In the genomic region with DNA sequence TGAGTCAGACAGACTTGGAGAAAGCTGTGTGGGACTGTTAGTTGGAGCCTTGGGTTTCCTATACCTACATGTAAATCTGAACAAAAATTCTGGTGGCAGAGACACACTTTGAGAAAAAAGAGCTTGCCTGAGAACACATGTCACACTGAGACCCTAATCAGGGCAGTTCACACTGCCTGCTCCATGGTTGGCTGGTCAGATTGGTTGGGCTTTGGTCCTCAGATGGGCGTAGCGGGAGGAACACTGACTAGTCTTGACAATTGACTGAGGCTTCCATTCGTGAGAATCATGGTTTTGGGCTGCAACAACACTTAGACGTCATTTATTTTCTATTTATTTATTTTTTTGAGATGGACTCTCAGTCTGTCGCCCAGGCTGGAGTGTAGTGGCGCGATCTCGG, we compare ENCODE assay signal across 17 cellular contexts. TPM values are rescaled to one million over a fixed set of nuclear protein-coding genes. Genes with fewer than 3 reads are reported as not detected.
DNase-seq lines count a peak whose midpoint lies in the region; ATAC-seq and TF ChIP-seq lines count a peak whose summit lies in the region.
"Had no signal": no experiment of that assay in that cellular context is flagged by ENCODE, and none has a peak within 500 bp of the region (broad histone marks: within the 10 kb centered on the region; RNA-seq: fewer than 3 reads in every experiment).

No MANE protein-coding gene starts in this region.

- H3K9me3 Mint-ChIP-seq in T-helper 2 cell treated with Interferon-gamma antibody and Interleukin-4, amounts not matched to agents 5 μg/mL and 100 μg/mL, for 36 hours = no peaks in the 10 kb centered on the region
- H3K9me3 Mint-ChIP-seq in activated T-helper 17 cell treated with anti-CD3 and anti-CD28 coated beads, Interleukin-2, amount 50 U/mL, for 72 hours = no peaks in the 10 kb centered on the region
- peaks cover 63% of the 10 kb centered on the region for H3K9me3 Mint-ChIP-seq in neural progenitor cell
- no peaks in the 10 kb centered on the region for H3K9me3 Mint-ChIP-seq in activated T-helper 1 cell treated with anti-CD3 and anti-CD28 coated beads, Interleukin-12 subunit alpha, Interleukin-12 subunit beta, Interleukin-2, Interleukin-4 antibody, amounts not matched to agents 30 ng/mL and 10 ng/mL and 1 ng/mL, durations not matched to agents 14 hours and 24 hours and 36 hours

- TF ChIP-seq CTCF in DND-41 (IDR thresholded peaks at IDR 0.05; ENCODE audit: borderline replicate concordance, extremely low read depth, low read length, poor library complexity, severe bottlenecking) (no peak), neural progenitor cell (IDR thresholded peaks at IDR 0.05) (no peak)

- peak overlapping the region; percentile 16 for H3K4me3 Mint-ChIP-seq in T-helper 2 cell treated with Interferon-gamma antibody and Interleukin-4, amounts not matched to agents 5 μg/mL and 100 μg/mL, for 36 hours
- peak overlapping the region; percentile 76 for H3K4me3 Mint-ChIP-seq in activated T-helper 17 cell treated with anti-CD3 and anti-CD28 coated beads, Interleukin-2, amount 50 U/mL, for 72 hours
- H3K4me3 Mint-ChIP-seq in neural progenitor cell = no peak overlapping the region
- no peak overlapping the region for H3K4me3 Mint-ChIP-seq in activated T-helper 1 cell treated with anti-CD3 and anti-CD28 coated beads, Interleukin-12 subunit alpha, Interleukin-12 subunit beta, Interleukin-2, Interleukin-4 antibody, amounts not matched to agents 30 ng/mL and 10 ng/mL and 1 ng/mL, durations not matched to agents 14 hours and 24 hours and 36 hours

- peaks cover 40% of the 10 kb centered on the region for H3K36me3 Mint-ChIP-seq in T-helper 2 cell treated with Interferon-gamma antibody and Interleukin-4, amounts not matched to agents 5 μg/mL and 100 μg/mL, for 36 hours (ENCODE audit: low read depth)
- peaks cover 85% of the 10 kb centered on the region for H3K36me3 Mint-ChIP-seq in activated T-helper 17 cell treated with anti-CD3 and anti-CD28 coated beads, Interleukin-2, amount 50 U/mL, for 72 hours (ENCODE audit: low read depth)
- peaks cover 65% of the 10 kb centered on the region for H3K36me3 Mint-ChIP-seq in neural progenitor cell
- peaks cover 28% of the 10 kb centered on the region for H3K36me3 Mint-ChIP-seq in activated T-helper 1 cell treated with anti-CD3 and anti-CD28 coated beads, Interleukin-12 subunit alpha, Interleukin-12 subunit beta, Interleukin-2, Interleukin-4 antibody, amounts not matched to agents 30 ng/mL and 10 ng/mL and 1 ng/mL, durations not matched to agents 14 hours and 24 hours and 36 hours (ENCODE audit: low read depth)

- H3K9ac ChIP-seq in DND-41 (ENCODE audit: low read depth, low read length) = no peak overlapping the region
- H3K9ac ChIP-seq in neural progenitor cell = no peak overlapping the region
- H3K9ac ChIP-seq: GM23248 had no signal

- peak overlapping the region; percentile 53 for H3K27ac Mint-ChIP-seq in T-helper 2 cell treated with Interferon-gamma antibody and Interleukin-4, amounts not matched to agents 5 μg/mL and 100 μg/mL, for 36 hours
- H3K27ac Mint-ChIP-seq in activated T-helper 17 cell treated with anti-CD3 and anti-CD28 coated beads, Interleukin-2, amount 50 U/mL, for 72 hours = peak overlapping the region; percentile 67
- H3K27ac Mint-ChIP-seq in neural progenitor cell = no peak overlapping the region
- H3K27ac Mint-ChIP-seq in activated T-helper 1 cell treated with anti-CD3 and anti-CD28 coated beads, Interleukin-12 subunit alpha, Interleukin-12 subunit beta, Interleukin-2, Interleukin-4 antibody, amounts not matched to agents 30 ng/mL and 10 ng/mL and 1 ng/mL, durations not matched to agents 14 hours and 24 hours and 36 hours = no peak overlapping the region

- H3K4me1 ChIP-seq in DND-41 (ENCODE audit: insufficient read depth, low read length) (peaks cover 95% of the 10 kb centered on the region), neural progenitor cell (peaks cover 36% of the 10 kb centered on the region)

- H3K4me3 ChIP-seq in DND-41 (ENCODE audit: low read depth in 1 of 2, low read length in 2 of 2) (no peak overlapping the region), neural progenitor cell (no peak overlapping the region)
- H3K4me3 ChIP-seq: GM23248, tibial artery had no signal

- no peak for DNase-seq in T-helper 2 cell treated with Interferon-gamma antibody and Interleukin-4, amounts not matched to agents 5 μg/mL and 100 μg/mL, for 36 hours (ENCODE audit: low spot score)
- DNase-seq in T-helper 2 cell (no peak), DND-41 (no peak), neural progenitor cell (ENCODE audit: low spot score) (no peak)
- DNase-seq in stimulated activated CD4-positive, alpha-beta T cell treated with anti-CD3 and anti-CD28 coated beads, Interleukin-1b, Interleukin-23, amount 100 ng/mL, for 48 hours = no peak
- no peak for DNase-seq in activated T-helper 1 cell treated with anti-CD3 and anti-CD28 coated beads, Interleukin-12 subunit alpha, Interleukin-12 subunit beta, Interleukin-2, Interleukin-4 antibody, amounts not matched to agents 30 ng/mL and 10 ng/mL and 1 ng/mL, durations not matched to agents 14 hours and 24 hours and 36 hours (ENCODE audit: low spot score)
- DNase-seq: 8988T; GM23248; NCI-H1694 treated with DMSO at 0.1 percent for 48 hours; NCI-H510A; PC-3; right cardiac atrium; stimulated activated CD4-positive, alpha-beta T cell treated with anti-CD3 and anti-CD28 coated beads, Interleukin-2, amount 100 ng/mL, for 24 hours; tibial artery had no signal

- H3K9me3 ChIP-seq in DND-41 (ENCODE audit: insufficient read depth, low read length, severe bottlenecking) (no peaks in the 10 kb centered on the region), neural progenitor cell (ENCODE audit: low read depth) (no peaks in the 10 kb centered on the region)
- H3K9me3 ChIP-seq: tibial artery had no signal

- no peaks in the 10 kb centered on the region for H3K27me3 Mint-ChIP-seq in T-helper 2 cell treated with Interferon-gamma antibody and Interleukin-4, amounts not matched to agents 5 μg/mL and 100 μg/mL, for 36 hours (ENCODE audit: low read depth)
- no peaks in the 10 kb centered on the region for H3K27me3 Mint-ChIP-seq in activated T-helper 17 cell treated with anti-CD3 and anti-CD28 coated beads, Interleukin-2, amount 50 U/mL, for 72 hours
- no peaks in the 10 kb centered on the region for H3K27me3 Mint-ChIP-seq in neural progenitor cell (ENCODE audit: insufficient read depth, low read depth)
- no peaks in the 10 kb centered on the region for H3K27me3 Mint-ChIP-seq in activated T-helper 1 cell treated with anti-CD3 and anti-CD28 coated beads, Interleukin-12 subunit alpha, Interleukin-12 subunit beta, Interleukin-2, Interleukin-4 antibody, amounts not matched to agents 30 ng/mL and 10 ng/mL and 1 ng/mL, durations not matched to agents 14 hours and 24 hours and 36 hours (ENCODE audit: insufficient read depth)

- H3K36me3 ChIP-seq in DND-41 (ENCODE audit: insufficient read depth, low read length) = peaks cover 26% of the 10 kb centered on the region
- no peaks in the 10 kb centered on the region for H3K36me3 ChIP-seq in neural progenitor cell

- H3K27me3 ChIP-seq in DND-41 (ENCODE audit: insufficient read depth, low read length, poor library complexity) (no peaks in the 10 kb centered on the region), neural progenitor cell (no peaks in the 10 kb centered on the region)
- H3K27me3 ChIP-seq: tibial artery had no signal

- ATAC-seq in DND-41 (ENCODE audit: insufficient read depth, low read depth) (no peak), HG02571 (IDR thresholded peaks at IDR 0.05; ENCODE audit: unreplicated experiment) (no peak)
- no peak for ATAC-seq in activated T-helper 17 cell treated with anti-CD3 and anti-CD28 coated beads, Interleukin-2, amount 50 U/mL, for 72 hours (replicated peaks)
- ATAC-seq: PC-3, right cardiac atrium, SK-N-SH treated with all-trans-retinoic acid at 6 μM for 48 hours had no signal

- peaks cover 95% of the 10 kb centered on the region for H4K20me1 ChIP-seq in DND-41 (ENCODE audit: insufficient read depth, low read length)
- H4K20me1 ChIP-seq in neural progenitor cell (ENCODE audit: low read depth) = peaks cover 85% of the 10 kb centered on the region

- intact Hi-C loops in activated T-helper 1 cell treated with anti-CD3 and anti-CD28 coated beads, Interleukin-12 subunit alpha, Interleukin-12 subunit beta, Interleukin-2, Interleukin-4 antibody, amounts not matched to agents 30 ng/mL and 10 ng/mL and 1 ng/mL, durations not matched to agents 14 hours and 24 hours and 36 hours (cut with micrococcal nuclease) = loop anchor here (10.0 kb wide), 1 partner anchor 1207 kb away; a partner anchor contains a TSS

- peaks cover 99% of the 10 kb centered on the region for H3K79me2 ChIP-seq in DND-41 (ENCODE audit: insufficient read depth, low read length)
- H3K79me2 ChIP-seq in neural progenitor cell (ENCODE audit: low read depth) = peaks cover 100% of the 10 kb centered on the region

- peaks cover 72% of the 10 kb centered on the region for H3K4me1 Mint-ChIP-seq in T-helper 2 cell treated with Interferon-gamma antibody and Interleukin-4, amounts not matched to agents 5 μg/mL and 100 μg/mL, for 36 hours (ENCODE audit: low read depth)
- peaks cover 64% of the 10 kb centered on the region for H3K4me1 Mint-ChIP-seq in activated T-helper 17 cell treated with anti-CD3 and anti-CD28 coated beads, Interleukin-2, amount 50 U/mL, for 72 hours
- H3K4me1 Mint-ChIP-seq in neural progenitor cell = peaks cover 10% of the 10 kb centered on the region
- H3K4me1 Mint-ChIP-seq in activated T-helper 1 cell treated with anti-CD3 and anti-CD28 coated beads, Interleukin-12 subunit alpha, Interleukin-12 subunit beta, Interleukin-2, Interleukin-4 antibody, amounts not matched to agents 30 ng/mL and 10 ng/mL and 1 ng/mL, durations not matched to agents 14 hours and 24 hours and 36 hours (ENCODE audit: low read depth) = peaks cover 80% of the 10 kb centered on the region

- no peak overlapping the region for H3K27ac ChIP-seq in DND-41 (ENCODE audit: low read length)
- H3K27ac ChIP-seq in neural progenitor cell = peak overlapping the region; percentile 20
- H3K27ac ChIP-seq: GM23248, tibial artery had no signal

- H2AFZ ChIP-seq in DND-41 (ENCODE audit: low read depth, low read length) (no peak overlapping the region), neural progenitor cell (replicated peaks) (no peak overlapping the region)
- H2AFZ ChIP-seq: GM23248 had no signal

- no peaks in the 10 kb centered on the region for H3F3A ChIP-seq in neural progenitor cell (ENCODE audit: low read depth)

- peak overlapping the region; percentile 34; the same call in 1 of the 2 replicates for H3K4me2 ChIP-seq in DND-41 (ENCODE audit: insufficient read depth, low read length)
- no peak overlapping the region for H3K4me2 ChIP-seq in neural progenitor cell

RNA-seq across cellular contexts. Expression of a gene that starts 6.9 kb away (rescaled TPM):
- total RNA-seq in activated T-helper 17 cell treated with anti-CD3 and anti-CD28 coated beads, Interleukin-2, amount 50 U/mL, for 72 hours = 100 to 1,000 TPM; 110 to 138 TPM
- total RNA-seq in neural progenitor cell (ENCODE audit: low replicate concordance) = 162 and 197 TPM in 2 replicates
- 142 and 157 TPM in 2 replicates for total RNA-seq in activated T-helper 1 cell treated with anti-CD3 and anti-CD28 coated beads, Interleukin-12 subunit alpha, Interleukin-12 subunit beta, Interleukin-2, Interleukin-4 antibody, amounts not matched to agents 30 ng/mL and 10 ng/mL and 1 ng/mL, durations not matched to agents 14 hours and 24 hours and 36 hours

Comparison
In these comparisons a context has a peak if more than half of its experiments do, and no peak if none do; other contexts are left out.
1. H3K27ac Mint-ChIP-seq: peak in T-helper 2 cell treated with Interferon-gamma antibody and Interleukin-4, amounts not matched to agents 5 μg/mL and 100 μg/mL, for 36 hours (single experiment) and activated T-helper 17 cell treated with anti-CD3 and anti-CD28 coated beads, Interleukin-2, amount 50 U/mL, for 72 hours (single experiment); none in neural progenitor cell (single experiment) and activated T-helper 1 cell treated with anti-CD3 and anti-CD28 coated beads, Interleukin-12 subunit alpha, Interleukin-12 subunit beta, Interleukin-2, Interleukin-4 antibody, amounts not matched to agents 30 ng/mL and 10 ng/mL and 1 ng/mL, durations not matched to agents 14 hours and 24 hours and 36 hours (single experiment).
2. H3K4me3 Mint-ChIP-seq: peak in T-helper 2 cell treated with Interferon-gamma antibody and Interleukin-4, amounts not matched to agents 5 μg/mL and 100 μg/mL, for 36 hours (single experiment) and activated T-helper 17 cell treated with anti-CD3 and anti-CD28 coated beads, Interleukin-2, amount 50 U/mL, for 72 hours (single experiment); none in neural progenitor cell (single experiment) and activated T-helper 1 cell treated with anti-CD3 and anti-CD28 coated beads, Interleukin-12 subunit alpha, Interleukin-12 subunit beta, Interleukin-2, Interleukin-4 antibody, amounts not matched to agents 30 ng/mL and 10 ng/mL and 1 ng/mL, durations not matched to agents 14 hours and 24 hours and 36 hours (single experiment).